ENCODE assay signal across 19 cellular contexts in the genomic region with DNA sequence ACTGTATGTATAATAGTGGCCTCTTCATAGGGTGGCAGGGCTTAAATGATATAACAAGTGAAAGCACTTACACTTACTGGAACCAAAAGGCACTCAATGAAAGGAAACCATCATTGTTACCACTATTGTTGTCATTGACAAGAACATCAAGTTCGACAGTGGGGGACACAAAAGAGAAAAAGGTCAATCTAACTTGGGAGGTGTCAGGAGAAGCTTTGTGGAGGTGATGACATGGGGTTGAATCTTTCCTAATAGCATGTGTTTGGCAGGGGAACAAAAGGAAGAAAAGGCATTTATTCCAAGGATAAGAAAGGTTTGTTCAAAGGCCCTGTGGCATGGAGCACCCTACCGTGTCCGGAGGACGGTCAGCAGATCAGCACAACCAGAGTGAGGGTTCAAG. TPM values are rescaled to one million over a fixed set of nuclear protein-coding genes. Genes with fewer than 3 reads are reported as not detected.
DNase-seq lines count a peak whose midpoint lies in the region; ATAC-seq, FAIRE-seq and TF ChIP-seq lines count a peak whose summit lies in the region.
"Had no signal": no experiment of that assay in that cellular context is flagged by ENCODE, and none has a peak within 500 bp of the region (broad histone marks: within the 10 kb centered on the region; RNA-seq: fewer than 3 reads in every experiment).

No MANE protein-coding gene starts in this region.

- 94% methylated on average over 4 of the region's 4 CpGs; no CpG with 5 or more reads in 1 of the 2 experiments for WGBS in H1 (ENCODE audit: extremely low coverage in 1 of 2, insufficient coverage in 1 of 2, insufficient read length in 1 of 2, insufficient replicate concordance in 2 of 2, low coverage in 1 of 2, low lambda C conversion rate in 2 of 2, missing lambda C conversion rate in 1 of 2), 2 experiments
- WGBS in right cardiac atrium, result 76% methylated on average over 4 of the region's 4 CpGs

- peaks cover 0 to 2% of the 10 kb centered on the region in 2 experiments for H4K20me1 ChIP-seq in H1 (replicated peaks in 1 of 2; ENCODE audit: control insufficient read depth in 1 of 2, insufficient read depth in 2 of 2, low read length in 2 of 2)

- intact Hi-C loops in left ventricle myocardium inferior (cut with micrococcal nuclease), result no loop called here
- intact Hi-C loops in right cardiac atrium (cut with DNase I), result no loop called here

- H3K4me1 ChIP-seq in HEK293 (ENCODE audit: control insufficient read depth, insufficient read depth, low read length) (peaks cover 9% of the 10 kb centered on the region), H1 (replicated peaks in 1 of 4; ENCODE audit: control insufficient read depth in 3 of 4, insufficient read depth in 4 of 4, low read length in 3 of 4) (peaks cover 23 to 32% (median 26%) of the 10 kb centered on the region in 4 experiments), left ventricle myocardium inferior (peaks cover 26% of the 10 kb centered on the region), right cardiac atrium (ENCODE audit: control insufficient read depth, insufficient read depth, low read length) (no peaks in the 10 kb centered on the region)

- POLR2A ChIA-PET in HEK293 (lab: Yijun Ruan, JAX), result no interaction called here
- POLR2A ChIA-PET in H1 (lab: Charles Lee; ENCODE audit: partially characterized antibody), result no interaction called here

- FAIRE-seq in H1 (lab: Jason Lieb, UNC), result no peak
- FAIRE-seq: G401.6, GM12892 had no signal

- no peak for TF ChIP-seq POLR2A in H1 (IDR thresholded peaks at IDR 0.05; ENCODE audit: control extremely low read depth in 1 of 2, low read depth in 2 of 2, low read length in 2 of 2)
- no peak for TF ChIP-seq POLR2A in erythroblast (IDR thresholded peaks at IDR 0.05; ENCODE audit: low read length)

- no peak overlapping the region for H3K23ac ChIP-seq in H1 (ENCODE audit: insufficient read length)

- no peak overlapping the region for H2BK5ac ChIP-seq in H1 (ENCODE audit: low read depth, low read length)

- no peak overlapping the region for H3K4ac ChIP-seq in H1 (replicated peaks; ENCODE audit: insufficient read length, low read depth, low read length)

- H4K5ac ChIP-seq in H1 (ENCODE audit: insufficient read length, low read depth, low read length), result no peak overlapping the region

- H3K9ac ChIP-seq in H1 (replicated peaks in 1 of 4; ENCODE audit: extremely low read depth in 1 of 4, low read depth in 3 of 4, low read length in 3 of 4), result no peak overlapping the region

- TF ChIP-seq CTCF in HEK293 (tag by site-specific recombination; IDR thresholded peaks at IDR 0.05) (no peak), H1 (IDR thresholded peaks at IDR 0.05; ENCODE audit: control extremely low read depth in 1 of 3, insufficient read depth in 1 of 3, low read depth in 1 of 3, low read length in 3 of 3) (no peak), left ventricle myocardium inferior (IDR thresholded peaks at IDR 0.05; ENCODE audit: borderline replicate concordance) (no peak)

- no peak overlapping the region for H2AK5ac ChIP-seq in H1 (ENCODE audit: low read depth, low read length)

- no peaks in the 10 kb centered on the region for H3K27me3 ChIP-seq in H1 (replicated peaks in 1 of 4; ENCODE audit: control insufficient read depth in 3 of 4, extremely low read depth in 1 of 4, insufficient read depth in 3 of 4, low read length in 3 of 4)
- peaks cover 17% of the 10 kb centered on the region for H3K27me3 ChIP-seq in left ventricle myocardium inferior (ENCODE audit: low read depth)
- H3K27me3 ChIP-seq in right cardiac atrium (ENCODE audit: control insufficient read depth, insufficient read depth), result no peaks in the 10 kb centered on the region

- H3K9me3 ChIP-seq in HEK293 (ENCODE audit: control insufficient read depth, insufficient read depth, low read depth, low read length) (no peaks in the 10 kb centered on the region), H1 (ENCODE audit: insufficient read depth in 2 of 2, low read depth in 1 of 2, low read length in 1 of 2) (no peaks in the 10 kb centered on the region), left ventricle myocardium inferior (replicated peaks) (no peaks in the 10 kb centered on the region), right cardiac atrium (ENCODE audit: control insufficient read depth, low read length) (no peaks in the 10 kb centered on the region)

- TF ChIP-seq RAD21 in H1 (IDR thresholded peaks at IDR 0.05 in 1 of 2, conservative IDR thresholded peaks at IDR 0.05 in 1 of 2; ENCODE audit: low read depth in 2 of 2, low read length in 2 of 2), result no peak

- H3K4me3 ChIP-seq in HEK293 (ENCODE audit: low read depth, low read length), result no peak overlapping the region
- no peak overlapping the region for H3K4me3 ChIP-seq in H1 (ENCODE audit: extremely low read depth in 1 of 4, insufficient read depth in 2 of 4, low read depth in 3 of 4, low read length in 4 of 4)
- H3K4me3 ChIP-seq in left ventricle myocardium inferior, result no peak overlapping the region
- H3K4me3 ChIP-seq in right cardiac atrium (ENCODE audit: low read length), result no peak overlapping the region

- H3K27ac ChIP-seq in HEK293 (ENCODE audit: extremely low read depth, low read depth, low read length), result no peak overlapping the region
- H3K27ac ChIP-seq in H1 (ENCODE audit: low read depth, low read length), result no peak overlapping the region
- peak overlapping the region; percentile 64 for H3K27ac ChIP-seq in left ventricle myocardium inferior (replicated peaks)
- peak overlapping the region; percentile 25 for H3K27ac ChIP-seq in right cardiac atrium (ENCODE audit: low read length)

- no peaks in the 10 kb centered on the region for H3K79me1 ChIP-seq in H1 (ENCODE audit: low read depth, low read length)

- ATAC-seq in right cardiac atrium (peak; percentile 77 to 80), HG03378 (IDR thresholded peaks at IDR 0.05; ENCODE audit: unreplicated experiment) (no peak), HG02970 (IDR thresholded peaks at IDR 0.05; ENCODE audit: low FRiP score, unreplicated experiment) (no peak)

- no peaks in the 10 kb centered on the region for H3K36me3 ChIP-seq in HEK293 (ENCODE audit: control insufficient read depth in 2 of 2, insufficient read depth in 1 of 2, low read length in 2 of 2)
- no peaks in the 10 kb centered on the region; a peak in 1 of 8 replicates for H3K36me3 ChIP-seq in H1 (ENCODE audit: control insufficient read depth in 2 of 4, insufficient read depth in 4 of 4, low read length in 3 of 4)
- H3K36me3 ChIP-seq in left ventricle myocardium inferior, result no peaks in the 10 kb centered on the region

- no peak overlapping the region for H4K8ac ChIP-seq in H1 (ENCODE audit: extremely low read depth, insufficient read depth, low read length)

- H3K56ac ChIP-seq in H1 (replicated peaks; ENCODE audit: insufficient read length, low read depth, low read length), result no peak overlapping the region

- no peak for DNase-seq in H1 (ENCODE audit: low read depth in 1 of 2, low spot score in 2 of 2)
- DNase-seq in left ventricle myocardium inferior, result no peak
- DNase-seq in right cardiac atrium, result no peak
- no peak for DNase-seq in NCI-H1436 treated with DMSO at 0.1 percent for 48 hours (lab: John Stamatoyannopoulos, UW)
- DNase-seq in erythroblast (lab: John Stamatoyannopoulos, UW), result no peak
- DNase-seq: C1 segment of cervical spinal cord; Calu3; CD4-positive, alpha-beta memory T cell; COR-L47; DMS53; DND-41; GOT3; H7; HCEC 1CT had no signal

- H2BK20ac ChIP-seq in H1 (ENCODE audit: low read length), result no peak overlapping the region

- no peak overlapping the region for H2AFZ ChIP-seq in H1 (ENCODE audit: low read length)

- no peak for TF ChIP-seq EP300 in H1 (IDR thresholded peaks at IDR 0.05; ENCODE audit: borderline replicate concordance in 1 of 2, low read depth in 2 of 2, low read length in 2 of 2)

- no peak overlapping the region for H3K18ac ChIP-seq in H1 (ENCODE audit: extremely low read depth, low read length)

- no peak overlapping the region for H2BK12ac ChIP-seq in H1 (ENCODE audit: low read depth, low read length)

- H3K14ac ChIP-seq in H1 (ENCODE audit: insufficient read length), result no peak overlapping the region

- CTCF ChIA-PET in HEK293 (lab: Yijun Ruan, JAX) (no interaction called here), H1 (lab: Charles Lee; ENCODE audit: partially characterized antibody) (interaction anchor here (1.2 to 1.5 kb wide), 2 partner anchors 22 to 39 kb away, joined by 3 to 4 read pairs; no protein-coding TSS in a partner anchor)

- no peaks in the 10 kb centered on the region for H3K23me2 ChIP-seq in H1 (ENCODE audit: low read depth, low read length)

- H4K91ac ChIP-seq in H1 (replicated peaks; ENCODE audit: insufficient read length, low read length), result no peak overlapping the region

- H3K4me2 ChIP-seq in H1 (ENCODE audit: insufficient read depth in 1 of 2, low read depth in 2 of 2, low read length in 2 of 2), result no peak overlapping the region

- no peak overlapping the region for H2BK15ac ChIP-seq in H1 (ENCODE audit: low read length)

- H2BK120ac ChIP-seq in H1 (replicated peaks; ENCODE audit: low read depth, low read length), result no peak overlapping the region

- H3K79me2 ChIP-seq in H1 (ENCODE audit: control insufficient read depth in 1 of 2, insufficient read depth in 2 of 2, low read length in 2 of 2), result no peaks in the 10 kb centered on the region

TF ChIP-seq in HEK293, 187 proteins besides CTCF, POLR2A, EP300 and RAD21:
- peak; percentile 69 for TF ChIP-seq ZNF623 (tag by site-specific recombination; IDR thresholded peaks at IDR 0.05)
- TF ChIP-seq ZNF121 (tag by site-specific recombination; IDR thresholded peaks at IDR 0.05), result no peak

TF ChIP-seq in H1, 55 proteins besides CTCF, POLR2A, EP300 and RAD21 (continues in another document):
- no peak for TF ChIP-seq TAF1 (IDR thresholded peaks at IDR 0.05; ENCODE audit: low read depth, low read length)
- TF ChIP-seq, protein P1, sequence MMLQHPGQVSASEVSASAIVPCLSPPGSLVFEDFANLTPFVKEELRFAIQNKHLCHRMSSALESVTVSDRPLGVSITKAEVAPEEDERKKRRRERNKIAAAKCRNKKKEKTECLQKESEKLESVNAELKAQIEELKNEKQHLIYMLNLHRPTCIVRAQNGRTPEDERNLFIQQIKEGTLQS (IDR thresholded peaks at IDR 0.05; ENCODE audit: insufficient read depth, low read depth, low read length), result no peak
- peak; percentile 87; the same call in 1 of the 2 replicates for TF ChIP-seq KDM1A (IDR thresholded peaks at IDR 0.05; ENCODE audit: borderline replicate concordance, low read length)
- no peak for TF ChIP-seq SIRT6 (IDR thresholded peaks at IDR 0.05; ENCODE audit: low read length)

RNA-seq across cellular contexts. Expression of a gene that starts 18.2 kb away (rescaled TPM):
- total RNA-seq in H1 (2021; fragmentation: NEBNext Ultra II Directional; extraction: Animal tissue kit (Norgen Biotek cat#: 25700)), result 0.21 TPM in 1 of 2 replicates, not detected in the other
- polyA plus RNA-seq in H1 (2011; rRNA removed) (0.33 and 0.77 TPM in 2 replicates), right cardiac atrium (0.07 TPM)
- polyA plus RNA-seq in H1 (2011; cell fraction: cytosol; rRNA removed), result 0.54 TPM
- polyA plus RNA-seq in H1 (2011; cell fraction: nucleus; rRNA removed), result 1.5 TPM
- 0.46 to 1.9 TPM (median 1.0 TPM) in 4 replicates for polyA plus RNA-seq in H1 (2012, experiment 1 of 2)
- polyA plus RNA-seq in H1 (2012, experiment 2 of 2), result 0.09 TPM
- polyA plus RNA-seq in H1 (2013, experiment 1 of 2), result 0.20 TPM
- polyA plus RNA-seq in H1 (2013, experiment 2 of 2), result 0.50 TPM
- polyA minus RNA-seq in H1 (2011; rRNA and poly(A)+ RNA removed), result 0.80 TPM in 1 of 2 replicates, not detected in the other
- polyA minus RNA-seq in H1 (2011; cell fraction: cytosol; rRNA and poly(A)+ RNA removed), result not detected
- polyA minus RNA-seq in H1 (2011; cell fraction: nucleus; rRNA and poly(A)+ RNA removed), result 0.30 TPM
- total RNA-seq in left ventricle myocardium inferior (not detected), right cardiac atrium (under 1 TPM; 0.24 to 0.36 (median 0.27) TPM)
- total RNA-seq: CD4-positive, alpha-beta memory T cell had no signal
- polyA plus RNA-seq: CD4-positive, alpha-beta memory T cell had no signal

Comparison
In these comparisons a context has a peak if more than half of its experiments do, and no peak if none do; other contexts are left out.
1. H3K27ac ChIP-seq: peak in left ventricle myocardium inferior (single experiment) and right cardiac atrium (single experiment); none in HEK293 (single experiment) and H1 (single experiment).
2. ATAC-seq: peak in right cardiac atrium (2 of 2); none in HG03378 (single experiment) and HG02970 (single experiment).